Comparison of ENCODE assay signal across 18 cellular contexts in genomic region chr12:38886931-38887330, GRCh38.
"Had no signal": no experiment of that assay in that cellular context is flagged by ENCODE, and none has a peak within 500 bp of the region (broad histone marks: within the 10 kb centered on the region; RNA-seq: fewer than 3 reads in every experiment).

No MANE protein-coding gene starts in this region.

- H3K4me1 Mint-ChIP-seq: naive B cell; stimulated activated memory B cell treated with anti-CD40 and anti-IgM and Interleukin-4, amounts not matched to agents 10 μg/mL and 1 μg/mL and 100 μg/mL, for 72 hours had no signal

- H3K4me1 ChIP-seq: gastrocnemius medialis, parathyroid adenoma, uterus had no signal

- H3K36me3 Mint-ChIP-seq: naive B cell; stimulated activated memory B cell treated with anti-CD40 and anti-IgM and Interleukin-4, amounts not matched to agents 10 μg/mL and 1 μg/mL and 100 μg/mL, for 72 hours had no signal

- H3K9me3 ChIP-seq: gastrocnemius medialis, tibial artery, upper lobe of left lung, uterus had no signal

- DNase-seq: effector memory CD8-positive, alpha-beta T cell; gastrocnemius medialis; islet precursor cell; mesendoderm; naive B cell; occipital lobe; stimulated activated CD4-positive, alpha-beta T cell treated with anti-CD3 and anti-CD28 coated beads, Interleukin-15, amount 100 ng/mL, for 24 hours; stimulated activated CD4-positive, alpha-beta T cell treated with anti-CD3 and anti-CD28 coated beads, Interleukin-1b, Interleukin-23, amount 100 ng/mL, for 48 hours; stimulated activated CD4-positive, alpha-beta T cell treated with anti-CD3 and anti-CD28 coated beads, Interleukin-4, amount 100 ng/mL, for 24 hours; tibial artery; upper lobe of left lung; uterus had no signal

- H3K27ac ChIP-seq: epithelial cell of prostate, esophagus muscularis mucosa, gastrocnemius medialis, parathyroid adenoma, tibial artery, upper lobe of left lung, uterus had no signal

- H3K27me3 Mint-ChIP-seq: effector memory CD8-positive, alpha-beta T cell; naive B cell; stimulated activated memory B cell treated with anti-CD40 and anti-IgM and Interleukin-4, amounts not matched to agents 10 μg/mL and 1 μg/mL and 100 μg/mL, for 72 hours; stimulated activated naive CD8-positive, alpha-beta T cell treated with anti-CD3 and anti-CD28 coated beads, Interleukin-15, Interleukin-2, amounts not matched to agents 100 ng/mL and 50 ng/mL, for 24 hours had no signal

- H3K27me3 ChIP-seq: esophagus muscularis mucosa, gastrocnemius medialis, tibial artery, upper lobe of left lung, uterus had no signal

- H3K4me3 ChIP-seq: esophagus muscularis mucosa, gastrocnemius medialis, tibial artery, upper lobe of left lung, uterus had no signal

- H3K27ac Mint-ChIP-seq: effector memory CD8-positive, alpha-beta T cell; naive B cell; nephron; stimulated activated memory B cell treated with anti-CD40 and anti-IgM and Interleukin-4, amounts not matched to agents 10 μg/mL and 1 μg/mL and 100 μg/mL, for 72 hours; stimulated activated naive CD8-positive, alpha-beta T cell treated with anti-CD3 and anti-CD28 coated beads, Interleukin-15, Interleukin-2, amounts not matched to agents 100 ng/mL and 50 ng/mL, for 24 hours had no signal

- H3K4me3 Mint-ChIP-seq: effector memory CD8-positive, alpha-beta T cell; naive B cell; nephron; stimulated activated memory B cell treated with anti-CD40 and anti-IgM and Interleukin-4, amounts not matched to agents 10 μg/mL and 1 μg/mL and 100 μg/mL, for 72 hours; stimulated activated naive CD8-positive, alpha-beta T cell treated with anti-CD3 and anti-CD28 coated beads, Interleukin-15, Interleukin-2, amounts not matched to agents 100 ng/mL and 50 ng/mL, for 24 hours had no signal

- H3K9me3 Mint-ChIP-seq: stimulated activated naive CD8-positive, alpha-beta T cell treated with anti-CD3 and anti-CD28 coated beads, Interleukin-15, Interleukin-2, amounts not matched to agents 100 ng/mL and 50 ng/mL, for 24 hours had no signal

- ATAC-seq: effector memory CD8-positive, alpha-beta T cell; gastrocnemius medialis; stimulated activated memory B cell treated with anti-CD40 and anti-IgM and Interleukin-4, amounts not matched to agents 10 μg/mL and 1 μg/mL and 100 μg/mL, for 72 hours had no signal

- H3K36me3 ChIP-seq: esophagus muscularis mucosa, gastrocnemius medialis, tibial artery, upper lobe of left lung, uterus had no signal
